Comparison of ENCODE assay signal across 28 cellular contexts in genomic region chr3:3699407-3699806, GRCh38.
"Had no signal": no experiment of that assay in that cellular context is flagged by ENCODE, and none has a peak within 500 bp of the region (broad histone marks: within the 10 kb centered on the region; RNA-seq: fewer than 3 reads in every experiment).

No MANE protein-coding gene starts in this region.

- H3K9me3 ChIP-seq: left ventricle myocardium inferior, neutrophil, prostate gland, stomach, testis, thyroid gland, transverse colon, vagina had no signal

- H2AFZ ChIP-seq: hepatocyte, neural progenitor cell had no signal

- H3K79me2 ChIP-seq: hepatocyte had no signal

- H3K9me3 Mint-ChIP-seq: naive B cell, natural killer cell, neural progenitor cell had no signal

- DNase-seq: islet precursor cell; left ventricle myocardium inferior; naive B cell; natural killer cell; nephron progenitor cell; occipital lobe; posterior cingulate gyrus; retina; right cardiac atrium; stimulated activated CD4-positive, alpha-beta T cell treated with anti-CD3 and anti-CD28 coated beads, Interleukin-12 subunit alpha, Interleukin-12 subunit beta, amount 100 ng/mL, for 4 hours; stimulated activated CD4-positive, alpha-beta T cell treated with anti-CD3 and anti-CD28 coated beads, Interleukin-15, amount 100 ng/mL, for 24 hours; stimulated activated CD4-positive, alpha-beta T cell treated with anti-CD3 and anti-CD28 coated beads, Interleukin-2, amount 100 ng/mL, for 24 hours; stimulated activated CD4-positive, alpha-beta T cell treated with anti-CD3 and anti-CD28 coated beads, Interleukin-4, amount 100 ng/mL, for 1 hour; stimulated activated naive B cell treated with anti-CD40 and anti-IgM and Interleukin-4, amounts not matched to agents 10 μg/mL and 1 μg/mL and 100 μg/mL, for 72 hours; stimulated activated naive CD8-positive, alpha-beta T cell treated with anti-CD3 and anti-CD28 coated beads, Interleukin-15, Interleukin-2, amounts not matched to agents 100 U/mL and 50 U/mL, for 24 hours; stomach; testis; thyroid gland; transverse colon had no signal

- H3K4me2 ChIP-seq: hepatocyte, neural progenitor cell had no signal

- H3K36me3 Mint-ChIP-seq: mesothelial cell of epicardium; naive B cell; natural killer cell; neural progenitor cell; stimulated activated naive B cell treated with anti-CD40 and anti-IgM and Interleukin-4, amounts not matched to agents 10 μg/mL and 1 μg/mL and 100 μg/mL, for 72 hours had no signal

- H3K36me3 ChIP-seq: left ventricle myocardium inferior, neural progenitor cell, neutrophil, prostate gland, stomach, thyroid gland, transverse colon, vagina had no signal

- H3K4me3 Mint-ChIP-seq: mesothelial cell of epicardium; naive B cell; natural killer cell; nephron progenitor cell; neural progenitor cell; stimulated activated naive B cell treated with anti-CD40 and anti-IgM and Interleukin-4, amounts not matched to agents 10 μg/mL and 1 μg/mL and 100 μg/mL, for 72 hours had no signal

- H3K27ac ChIP-seq: hepatocyte, left ventricle myocardium inferior, neural progenitor cell, neutrophil, prostate gland, skin epidermis, stomach, testis, thyroid gland, transverse colon, vagina had no signal

- H3K4me1 ChIP-seq: left ventricle myocardium inferior, prostate gland, testis, thyroid gland, transverse colon, vagina had no signal

- H3K4me1 Mint-ChIP-seq: naive B cell; natural killer cell; nephron progenitor cell; stimulated activated naive B cell treated with anti-CD40 and anti-IgM and Interleukin-4, amounts not matched to agents 10 μg/mL and 1 μg/mL and 100 μg/mL, for 72 hours had no signal

- H3K9ac ChIP-seq: neural progenitor cell had no signal

- H3K4me3 ChIP-seq: hepatocyte, left ventricle myocardium inferior, lung, neural progenitor cell, prostate gland, skin epidermis, stomach, testis, thyroid gland, transverse colon, vagina had no signal

- H3K27ac Mint-ChIP-seq: mesothelial cell of epicardium; naive B cell; natural killer cell; nephron progenitor cell; neural progenitor cell; stimulated activated naive B cell treated with anti-CD40 and anti-IgM and Interleukin-4, amounts not matched to agents 10 μg/mL and 1 μg/mL and 100 μg/mL, for 72 hours had no signal

- ATAC-seq: natural killer cell; right cardiac atrium; sciatic nerve; stimulated activated naive B cell treated with anti-CD40 and anti-IgM and Interleukin-4, amounts not matched to agents 10 μg/mL and 1 μg/mL and 100 μg/mL, for 72 hours; stimulated activated naive CD8-positive, alpha-beta T cell treated with anti-CD3 and anti-CD28 coated beads, Interleukin-15, Interleukin-2, amounts not matched to agents 100 U/mL and 50 U/mL, for 24 hours had no signal

- H3K27me3 Mint-ChIP-seq: naive B cell; stimulated activated naive B cell treated with anti-CD40 and anti-IgM and Interleukin-4, amounts not matched to agents 10 μg/mL and 1 μg/mL and 100 μg/mL, for 72 hours had no signal

- H3K27me3 ChIP-seq: hepatocyte, neural progenitor cell, neutrophil, stomach, testis, thyroid gland, transverse colon, vagina had no signal
